16 cellular contexts compared by ENCODE assay signal in genomic region chr2:138823651-138824050, GRCh38. TPM values are rescaled to one million over a fixed set of nuclear protein-coding genes. Genes with fewer than 3 reads are reported as not detected.
DNase-seq lines count a peak whose midpoint lies in the region; TF ChIP-seq lines count a peak whose summit lies in the region.
"Had no signal": no experiment of that assay in that cellular context is flagged by ENCODE, and none has a peak within 500 bp of the region (broad histone marks: within the 10 kb centered on the region; RNA-seq: fewer than 3 reads in every experiment).

No MANE protein-coding gene starts in this region.

- H3K27me3 Mint-ChIP-seq in type B pancreatic cell = peaks cover 3% of the 10 kb centered on the region

- peak; percentile 40 for DNase-seq in ELF-1 (ENCODE audit: low read depth, low spot score)
- DNase-seq in NCI-H146 treated with DMSO at 0.1 percent for 48 hours (lab: John Stamatoyannopoulos, UW; ENCODE audit: unreplicated experiment) = peak; percentile 95
- DNase-seq in NCI-H69 (lab: John Stamatoyannopoulos, UW) = peak; percentile 78
- DNase-seq in iPS-NIHi7 (ENCODE audit: extremely low spot score) = peak; percentile 45
- DNase-seq in type B pancreatic cell (ENCODE audit: extremely low spot score, unreplicated experiment) = no peak
- no peak for DNase-seq in stimulated activated CD4-positive, alpha-beta T cell treated with anti-CD3 and anti-CD28 coated beads, Interleukin-2, amount 100 ng/mL, for 24 hours
- no peak for DNase-seq in ovary
- DNase-seq: BE2C; CD8-positive, alpha-beta memory T cell; DMS 273 treated with DMSO at 0.1 percent for 48 hours; NCI-H1105; NCI-H2029; PC-9; T-helper 1 cell had no signal

- no peaks in the 10 kb centered on the region for H3K9me3 Mint-ChIP-seq in type B pancreatic cell
- H3K9me3 Mint-ChIP-seq: CD8-positive, alpha-beta memory T cell had no signal

- no peak overlapping the region for H3K4me3 ChIP-seq in ovary
- H3K4me3 ChIP-seq: PC-9 had no signal

- no peaks in the 10 kb centered on the region for H3K36me3 Mint-ChIP-seq in type B pancreatic cell
- H3K36me3 Mint-ChIP-seq: CD8-positive, alpha-beta memory T cell had no signal

- no peaks in the 10 kb centered on the region for H3K4me1 ChIP-seq in ovary (ENCODE audit: insufficient read depth)
- H3K4me1 ChIP-seq: BE2C had no signal

- no peaks in the 10 kb centered on the region for H3K36me3 ChIP-seq in ovary
- H3K36me3 ChIP-seq: BE2C had no signal

- H3K9me3 ChIP-seq in ovary = no peaks in the 10 kb centered on the region
- H3K9me3 ChIP-seq: BE2C had no signal

- H3K27ac ChIP-seq in ovary = no peak overlapping the region
- H3K27ac ChIP-seq: KMS-11, PC-9 had no signal

- TF ChIP-seq CTCF in type B pancreatic cell (conservative IDR thresholded peaks at IDR 0.05) = no peak
- no peak for TF ChIP-seq CTCF in ovary (IDR thresholded peaks at IDR 0.05)

- intact Hi-C loops in ovary (cut with DNase I) = no loop called here

- TF ChIP-seq EP300 in ovary (IDR thresholded peaks at IDR 0.05) = no peak

- no peak for TF ChIP-seq POLR2A in ovary (IDR thresholded peaks at IDR 0.05)

- H3K4me3 Mint-ChIP-seq in type B pancreatic cell = no peak overlapping the region
- H3K4me3 Mint-ChIP-seq: CD8-positive, alpha-beta memory T cell had no signal

- no peaks in the 10 kb centered on the region for H3K27me3 ChIP-seq in ovary
- H3K27me3 ChIP-seq: BE2C had no signal

- H3K27ac Mint-ChIP-seq in type B pancreatic cell = no peak overlapping the region
- H3K27ac Mint-ChIP-seq: CD8-positive, alpha-beta memory T cell had no signal

- H3K4me1 Mint-ChIP-seq in type B pancreatic cell (ENCODE audit: unreplicated experiment) = peaks cover 14% of the 10 kb centered on the region
- H3K4me1 Mint-ChIP-seq: CD8-positive, alpha-beta memory T cell had no signal

- WGBS in ovary, 3 donors = 88 to 93% (median 90%) methylated on average over 3 of the region's 3 CpGs

RNA-seq across cellular contexts. Expression of gene NXPH2, which starts 43.5 kb away (rescaled TPM):
- total RNA-seq in type B pancreatic cell (ENCODE audit: low replicate concordance) = 1.1 and 5.0 TPM in 2 replicates
- 10 to 100 TPM in 1 of 7 donors, 1 to 10 TPM in 6; 1.2 to 10.0 (median 2.5) TPM for total RNA-seq in ovary
- 1 to 10 TPM in 1 of 2 donors, under 1 TPM in 1; 0.67 to 3.2 TPM for polyA plus RNA-seq in ovary
- total RNA-seq: CD8-positive, alpha-beta memory T cell; MCF 10A; PC-9 had no signal
- polyA plus RNA-seq: CD8-positive, alpha-beta memory T cell had no signal

Comparison
In these comparisons a context has a peak if more than half of its experiments do, and no peak if none do; other contexts are left out.
1. DNase-seq: peak in ELF-1 (single experiment), NCI-H146 treated with DMSO at 0.1 percent for 48 hours (single experiment), NCI-H69 (single experiment) and iPS-NIHi7 (single experiment); none in type B pancreatic cell (single experiment), stimulated activated CD4-positive, alpha-beta T cell treated with anti-CD3 and anti-CD28 coated beads, Interleukin-2, amount 100 ng/mL, for 24 hours (0 of 2) and ovary (0 of 5).